Comparison of ENCODE assay signal across 26 cellular contexts in the genomic region with DNA sequence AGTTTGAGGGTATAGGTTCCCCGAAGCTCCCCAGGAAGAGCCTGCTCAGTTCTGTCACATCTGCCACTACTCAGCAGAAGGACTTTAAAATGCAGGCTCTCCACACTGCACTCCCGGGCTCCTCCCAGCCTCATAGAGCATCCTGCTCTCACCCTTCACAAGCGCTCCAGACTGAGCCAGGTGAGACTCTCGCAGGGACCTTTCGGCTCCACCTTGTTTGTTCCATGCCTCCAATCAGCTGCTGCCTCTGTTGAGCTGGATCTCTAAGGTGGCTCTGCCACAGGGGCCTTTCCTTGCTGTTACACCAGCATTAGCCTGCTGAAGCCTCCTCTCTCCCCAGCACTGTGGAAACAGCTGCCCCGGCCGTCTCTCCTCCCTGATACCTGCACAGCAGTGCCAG. TPM values are rescaled to one million over a fixed set of nuclear protein-coding genes. Genes with fewer than 3 reads are reported as not detected.
DNase-seq lines count a peak whose midpoint lies in the region; ATAC-seq, FAIRE-seq and TF ChIP-seq lines count a peak whose summit lies in the region.
"Had no signal": no experiment of that assay in that cellular context is flagged by ENCODE, and none has a peak within 500 bp of the region (broad histone marks: within the 10 kb centered on the region; RNA-seq: fewer than 3 reads in every experiment).

No MANE protein-coding gene starts in this region.

- no peaks in the 10 kb centered on the region for H3K79me2 ChIP-seq in astrocyte (ENCODE audit: insufficient read depth, low read length)

- no peak overlapping the region for H3K4me2 ChIP-seq in astrocyte (ENCODE audit: low read length)

- H3K27ac Mint-ChIP-seq in astrocyte (ENCODE audit: unreplicated experiment), result peak overlapping the region; percentile 3
- H3K27ac Mint-ChIP-seq: activated naive CD4-positive, alpha-beta T cell treated with anti-CD3 and anti-CD28 coated beads, Interleukin-2, amount 10 ng/mL, durations not matched to agents 7 days and 5 days; IgD-negative memory B cell had no signal

- no peak overlapping the region for H2AFZ ChIP-seq in astrocyte (ENCODE audit: low read depth, low read length)

- TF ChIP-seq CTCF in cardiac muscle cell (IDR thresholded peaks at IDR 0.05; ENCODE audit: low read depth, low read length), result no peak
- no peak for TF ChIP-seq CTCF in astrocyte (IDR thresholded peaks at IDR 0.05; ENCODE audit: insufficient read depth, low read depth, low read length)

- no peaks in the 10 kb centered on the region for H3K27me3 Mint-ChIP-seq in astrocyte (ENCODE audit: low read depth, unreplicated experiment)
- H3K27me3 Mint-ChIP-seq: activated naive CD4-positive, alpha-beta T cell treated with anti-CD3 and anti-CD28 coated beads, Interleukin-2, amount 10 ng/mL, durations not matched to agents 7 days and 5 days; naive thymus-derived CD4-positive, alpha-beta T cell had no signal

- H3K4me1 Mint-ChIP-seq in astrocyte (ENCODE audit: low read depth, unreplicated experiment), result peaks cover 11% of the 10 kb centered on the region
- H3K4me1 Mint-ChIP-seq: activated naive CD4-positive, alpha-beta T cell treated with anti-CD3 and anti-CD28 coated beads, Interleukin-2, amount 10 ng/mL, durations not matched to agents 7 days and 5 days; IgD-negative memory B cell had no signal

- DNase-seq in cardiac muscle cell (ENCODE audit: low read depth in 1 of 2, low spot score in 1 of 2), result no peak
- DNase-seq in right cardiac atrium, result no peak
- DNase-seq in NCI-H345 (lab: John Stamatoyannopoulos, UW), result peak; percentile 62
- DNase-seq in astrocyte (ENCODE audit: low read depth), result no peak
- DNase-seq in activated T-cell treated with anti-CD3 and anti-CD28 coated beads for 4 hours, result no peak
- no peak for DNase-seq in OCI-M1 (lab: John Stamatoyannopoulos, UW)
- DNase-seq: activated CD4-positive, alpha-beta T cell treated with anti-CD3 and anti-CD28 coated beads for 4 hours; activated naive CD4-positive, alpha-beta T cell treated with anti-CD3 and anti-CD28 coated beads, Interleukin-2, amount 10 ng/mL, durations not matched to agents 7 days and 5 days; activated T-cell treated with anti-CD3 and anti-CD28 coated beads, Interleukin-2, amount 50 U/mL, for 72 hours; C1 segment of cervical spinal cord; caudate nucleus; dermis blood vessel endothelial cell; GDM1; mesenchymal stem cell; naive thymus-derived CD4-positive, alpha-beta T cell; NCI-H1930; SJCRH30; T-helper 1 cell; upper lobe of right lung had no signal

- H3K4me1 ChIP-seq in cardiac muscle cell (ENCODE audit: low read depth) (peaks cover 24% of the 10 kb centered on the region), right cardiac atrium (ENCODE audit: control insufficient read depth, insufficient read depth, low read length) (peaks cover 9% of the 10 kb centered on the region), astrocyte (ENCODE audit: insufficient read depth, low read length) (no peaks in the 10 kb centered on the region)
- H3K4me1 ChIP-seq: SJCRH30, upper lobe of right lung had no signal

- no peak for FAIRE-seq in astrocyte (lab: Jason Lieb, UNC)
- FAIRE-seq: GM18507 had no signal

- ATAC-seq in right cardiac atrium (no peak), GM21576 (IDR thresholded peaks at IDR 0.05; ENCODE audit: unreplicated experiment) (no peak), HG02571 (IDR thresholded peaks at IDR 0.05; ENCODE audit: unreplicated experiment) (no peak)
- ATAC-seq: activated T-cell treated with anti-CD3 and anti-CD28 coated beads, Interleukin-2, amount 50 U/mL, for 72 hours; HCT116; naive thymus-derived CD4-positive, alpha-beta T cell; Panc1; sciatic nerve; upper lobe of right lung had no signal

- H3K27ac ChIP-seq in cardiac muscle cell, result peak overlapping the region; percentile 3
- no peak overlapping the region for H3K27ac ChIP-seq in right cardiac atrium (ENCODE audit: low read length)
- H3K27ac ChIP-seq in astrocyte (ENCODE audit: low read depth, low read length), result no peak overlapping the region
- H3K27ac ChIP-seq: SJCRH30, upper lobe of right lung had no signal

- H3K36me3 Mint-ChIP-seq in astrocyte (ENCODE audit: low read depth, unreplicated experiment), result no peaks in the 10 kb centered on the region
- H3K36me3 Mint-ChIP-seq: IgD-negative memory B cell had no signal

- H3K4me3 Mint-ChIP-seq in astrocyte (ENCODE audit: unreplicated experiment), result no peak overlapping the region
- H3K4me3 Mint-ChIP-seq: activated naive CD4-positive, alpha-beta T cell treated with anti-CD3 and anti-CD28 coated beads, Interleukin-2, amount 10 ng/mL, durations not matched to agents 7 days and 5 days; activated T-cell treated with anti-CD3 and anti-CD28 coated beads, Interleukin-2, amount 50 U/mL, for 72 hours; IgD-negative memory B cell had no signal

- H3K9me3 Mint-ChIP-seq in astrocyte (ENCODE audit: unreplicated experiment), result no peaks in the 10 kb centered on the region
- H3K9me3 Mint-ChIP-seq: activated naive CD4-positive, alpha-beta T cell treated with anti-CD3 and anti-CD28 coated beads, Interleukin-2, amount 10 ng/mL, durations not matched to agents 7 days and 5 days; activated T-cell treated with anti-CD3 and anti-CD28 coated beads, Interleukin-2, amount 50 U/mL, for 72 hours; IgD-negative memory B cell had no signal

- no peaks in the 10 kb centered on the region for H3K27me3 ChIP-seq in cardiac muscle cell
- H3K27me3 ChIP-seq in right cardiac atrium (ENCODE audit: control insufficient read depth, insufficient read depth), result no peaks in the 10 kb centered on the region
- no peaks in the 10 kb centered on the region for H3K27me3 ChIP-seq in astrocyte (ENCODE audit: insufficient read depth, low read length)
- H3K27me3 ChIP-seq: SJCRH30, upper lobe of right lung had no signal

- H3K4me3 ChIP-seq in cardiac muscle cell (no peak overlapping the region), right cardiac atrium (ENCODE audit: low read length) (no peak overlapping the region), astrocyte (ENCODE audit: insufficient read depth, low read depth, low read length) (no peak overlapping the region)
- H3K4me3 ChIP-seq: SJCRH30, upper lobe of right lung had no signal

- H4K20me1 ChIP-seq in astrocyte (ENCODE audit: insufficient read depth, low read length), result no peaks in the 10 kb centered on the region

- H3K36me3 ChIP-seq in cardiac muscle cell (no peaks in the 10 kb centered on the region), astrocyte (ENCODE audit: insufficient read depth, low read length) (no peaks in the 10 kb centered on the region)
- H3K36me3 ChIP-seq: SJCRH30, upper lobe of right lung had no signal

- 86% methylated on average over 7 of the region's 7 CpGs for WGBS in right cardiac atrium

- intact Hi-C loops in right cardiac atrium (cut with DNase I), result no loop called here

- no peak overlapping the region for H3K9ac ChIP-seq in astrocyte (ENCODE audit: low read length)

- no peaks in the 10 kb centered on the region for H3K9me3 ChIP-seq in cardiac muscle cell (ENCODE audit: low read depth)
- no peaks in the 10 kb centered on the region for H3K9me3 ChIP-seq in right cardiac atrium (ENCODE audit: control insufficient read depth, low read length)
- no peaks in the 10 kb centered on the region for H3K9me3 ChIP-seq in astrocyte (ENCODE audit: insufficient read depth, low read depth, low read length)
- H3K9me3 ChIP-seq: SJCRH30, upper lobe of right lung had no signal

RNA-seq across cellular contexts. Expression of gene SLCO3A1, which starts 56.1 kb away (rescaled TPM):
- 25.2 and 35.5 TPM in 2 replicates for total RNA-seq in cardiac muscle cell
- polyA plus RNA-seq in cardiac muscle cell, result 71.9 and 92.3 TPM in 2 replicates
- 10 to 100 TPM; 37.4 to 52.0 (median 46.2) TPM for total RNA-seq in right cardiac atrium
- 42.1 TPM for polyA plus RNA-seq in right cardiac atrium
- total RNA-seq in astrocyte, result 9.4 and 11.4 TPM in 2 replicates
